In the genomic region with DNA sequence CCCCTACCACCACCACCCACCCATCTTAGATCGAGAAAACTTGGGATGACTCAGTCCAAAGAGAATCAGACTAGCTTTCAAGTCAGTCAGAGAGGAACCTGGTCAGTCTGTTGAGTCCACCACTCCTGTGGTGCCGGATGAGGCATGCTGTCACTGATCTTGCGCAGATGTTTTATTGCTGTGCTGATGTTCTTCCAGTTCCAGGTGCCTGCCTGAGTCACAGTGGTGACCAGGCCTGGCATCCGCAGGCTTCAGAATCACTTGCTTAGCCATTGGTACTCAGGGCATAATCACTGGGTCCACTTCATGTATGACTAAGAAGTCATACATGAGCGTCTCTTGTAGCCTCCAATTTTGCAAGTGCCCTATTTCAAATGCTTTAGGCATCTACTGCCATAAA, we compare ENCODE assay signal across 22 cellular contexts.
"Had no signal": no experiment of that assay in that cellular context is flagged by ENCODE, and none has a peak within 500 bp of the region (broad histone marks: within the 10 kb centered on the region; RNA-seq: fewer than 3 reads in every experiment).

No MANE protein-coding gene starts in this region.

- H3K9me3 Mint-ChIP-seq: activated naive CD8-positive, alpha-beta T cell treated with anti-CD3 and anti-CD28 coated beads, Interleukin-2, amount 50 U/mL, for 24 hours had no signal

- H3K9me3 ChIP-seq: esophagus muscularis mucosa, gastroesophageal sphincter, pancreas, psoas muscle had no signal

- H3K36me3 ChIP-seq: brain microvascular endothelial cell, esophagus muscularis mucosa, gastroesophageal sphincter, pancreas had no signal

- ATAC-seq: activated naive CD8-positive, alpha-beta T cell treated with anti-CD3 and anti-CD28 coated beads, Interleukin-2, amount 50 U/mL, for 24 hours; gastroesophageal sphincter; pancreas; psoas muscle; right cardiac atrium; stimulated activated naive CD8-positive, alpha-beta T cell treated with anti-CD3 and anti-CD28 coated beads, Interleukin-15, Interleukin-2, amounts not matched to agents 100 U/mL and 50 U/mL, for 24 hours; T-helper 17 cell had no signal

- H3K4me3 ChIP-seq: esophagus muscularis mucosa, gastroesophageal sphincter, pancreas, psoas muscle had no signal

- DNase-seq: activated CD4-positive, alpha-beta T cell treated with anti-CD3 and anti-CD28 coated beads for 4 hours; activated CD4-positive, alpha-beta T cell treated with anti-CD3 and anti-CD28 coated beads, Interleukin-2, amount 50 U/mL, for 48 hours; activated CD4-positive, CD25-positive, alpha-beta regulatory T cell; activated CD8-positive, alpha-beta memory T cell treated with anti-CD3 and anti-CD28 coated beads, Interleukin-2, amount 50 U/mL, for 48 hours; activated effector memory CD4-positive, alpha-beta T cell treated with Interleukin-2 at 50 U/mL for 16 hours; activated naive CD4-positive, alpha-beta T cell treated with anti-CD3 and anti-CD28 coated beads for 36 hours; activated naive CD8-positive, alpha-beta T cell treated with anti-CD3 and anti-CD28 coated beads, Interleukin-2, amount 50 U/mL, for 24 hours; activated T-cell treated with anti-CD3 and anti-CD28 coated beads, Interleukin-2, amount 50 U/mL, for 48 hours; brain microvascular endothelial cell; central memory CD4-positive, alpha-beta T cell; effector memory CD4-positive, alpha-beta T cell; head of caudate nucleus; hypothalamus; pancreas; psoas muscle; right cardiac atrium; stimulated activated CD4-positive, alpha-beta T cell treated with anti-CD3 and anti-CD28 coated beads, Interleukin-4, amount 100 ng/mL, for 24 hours; stimulated activated naive CD8-positive, alpha-beta T cell treated with anti-CD3 and anti-CD28 coated beads, Interleukin-15, Interleukin-2, amounts not matched to agents 100 U/mL and 50 U/mL, for 24 hours; T-helper 17 cell had no signal

- H3K27ac Mint-ChIP-seq: activated naive CD4-positive, alpha-beta T cell treated with anti-CD3 and anti-CD28 coated beads for 36 hours; activated naive CD8-positive, alpha-beta T cell treated with anti-CD3 and anti-CD28 coated beads, Interleukin-2, amount 50 U/mL, for 24 hours; nephron; T-helper 17 cell had no signal

- H3K27me3 ChIP-seq: brain microvascular endothelial cell, esophagus muscularis mucosa, gastroesophageal sphincter, pancreas had no signal

- H3K4me1 ChIP-seq: pancreas, psoas muscle had no signal

- H3K27ac ChIP-seq: brain microvascular endothelial cell, esophagus muscularis mucosa, gastroesophageal sphincter, pancreas, psoas muscle had no signal
